10 cellular contexts compared by ENCODE assay signal in the genomic region with DNA sequence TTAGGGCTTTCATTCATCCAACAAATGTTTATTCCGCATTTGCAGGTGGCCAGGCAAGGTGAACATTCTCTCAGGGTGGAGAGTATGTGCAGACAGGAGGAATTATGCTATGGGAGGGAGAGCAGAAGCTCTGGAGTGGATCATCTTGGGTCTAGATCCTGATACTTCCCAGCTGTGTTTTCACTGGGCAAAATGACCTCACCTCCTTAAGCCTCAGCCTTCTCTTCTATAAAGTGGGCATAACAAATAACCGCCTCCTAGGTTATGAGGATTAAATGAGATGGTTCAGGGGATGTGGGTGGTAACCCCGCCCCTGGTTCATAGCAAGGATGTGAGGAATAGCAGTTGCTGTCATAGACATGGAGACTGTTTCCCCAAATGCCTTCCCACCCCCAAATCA. TPM values are rescaled to one million over a fixed set of nuclear protein-coding genes. Genes with fewer than 3 reads are reported as not detected.
DNase-seq lines count a peak whose midpoint lies in the region; ATAC-seq, FAIRE-seq and TF ChIP-seq lines count a peak whose summit lies in the region.
"Had no signal": no experiment of that assay in that cellular context is flagged by ENCODE, and none has a peak within 500 bp of the region (broad histone marks: within the 10 kb centered on the region; RNA-seq: fewer than 3 reads in every experiment).

No MANE protein-coding gene starts in this region.

- CTCF ChIA-PET in HCT116 (lab: Charles Lee): interaction anchor here (0.9 to 4.1 kb wide), 7 partner anchors 9 to 120 kb away, joined by 3 to 26 read pairs (median 4); no protein-coding TSS in a partner anchor

- peaks cover 29% of the 10 kb centered on the region for H3K79me2 ChIP-seq in HCT116 (ENCODE audit: insufficient read depth, low read length)
- no peaks in the 10 kb centered on the region for H3K79me2 ChIP-seq in astrocyte (ENCODE audit: insufficient read depth, low read length)

- H3K27me3 Mint-ChIP-seq in astrocyte (ENCODE audit: low read depth, unreplicated experiment): peaks cover 28% of the 10 kb centered on the region
- H3K27me3 Mint-ChIP-seq in activated T-cell treated with anti-CD3 and anti-CD28 coated beads, Interleukin-2, amount 50 U/mL, for 72 hours (ENCODE audit: low read depth): peaks cover 74% of the 10 kb centered on the region

- TSS peak; percentile 45 for BruUV-seq in HCT116 (replicated peaks; lab: Mats Ljungman, UMichigan)

- H3K27me3 ChIP-seq in HCT116 (ENCODE audit: insufficient read depth, low read length) (no peaks in the 10 kb centered on the region), astrocyte (ENCODE audit: insufficient read depth, low read length) (peaks cover 16% of the 10 kb centered on the region), iPS-18a (ENCODE audit: control insufficient read depth, insufficient read depth, low read length) (peaks cover 25% of the 10 kb centered on the region), rectal smooth muscle tissue (ENCODE audit: control insufficient read depth, insufficient read depth, low read length) (no peaks in the 10 kb centered on the region)

- no peaks in the 10 kb centered on the region for H4K20me1 ChIP-seq in HCT116 (ENCODE audit: insufficient read depth)
- peaks cover 11% of the 10 kb centered on the region for H4K20me1 ChIP-seq in astrocyte (ENCODE audit: insufficient read depth, low read length)

- no peak for TF ChIP-seq CTCF in HCT116 (IDR thresholded peaks at IDR 0.05 in 2 of 3, conservative IDR thresholded peaks at IDR 0.05 in 1 of 3; ENCODE audit: borderline replicate concordance in 1 of 3, insufficient read depth in 1 of 3, low read depth in 2 of 3, low read length in 2 of 3)
- TF ChIP-seq CTCF in astrocyte (IDR thresholded peaks at IDR 0.05; ENCODE audit: insufficient read depth, low read depth, low read length): no peak

- H3K4me2 ChIP-seq in HCT116 (ENCODE audit: low read length) (peak overlapping the region; percentile 98), astrocyte (ENCODE audit: low read length) (peak overlapping the region; percentile 89)

- H3K9ac ChIP-seq in HCT116 (ENCODE audit: low read length) (peak overlapping the region; percentile 80), astrocyte (ENCODE audit: low read length) (no peak overlapping the region), iPS-18a (ENCODE audit: low read length) (no peak overlapping the region), rectal smooth muscle tissue (ENCODE audit: low read length) (no peak overlapping the region)

- no peak overlapping the region for H2AFZ ChIP-seq in HCT116 (ENCODE audit: low read depth, low read length, poor library complexity, severe bottlenecking)
- peak overlapping the region; percentile 83 for H2AFZ ChIP-seq in astrocyte (ENCODE audit: low read depth, low read length)

- no peak for ATAC-seq in HCT116
- no peak for ATAC-seq in activated T-cell treated with anti-CD3 and anti-CD28 coated beads, Interleukin-2, amount 50 U/mL, for 72 hours (replicated peaks in 1 of 2)

- H3K36me3 ChIP-seq in HCT116 (ENCODE audit: control insufficient read depth in 1 of 2, insufficient read depth in 2 of 2, low read length in 2 of 2): no peaks in the 10 kb centered on the region
- no peaks in the 10 kb centered on the region for H3K36me3 ChIP-seq in astrocyte (ENCODE audit: insufficient read depth, low read length)
- no peaks in the 10 kb centered on the region for H3K36me3 ChIP-seq in iPS-18a (ENCODE audit: control insufficient read depth, low read depth, low read length)
- no peaks in the 10 kb centered on the region for H3K36me3 ChIP-seq in rectal smooth muscle tissue (ENCODE audit: control insufficient read depth, insufficient read depth, low read length)

- POLR2A ChIA-PET in HCT116 (lab: Charles Lee): interaction anchor here (0.6 kb wide), 1 partner anchor 36 kb away, joined by 4 read pairs; no protein-coding TSS in a partner anchor

- peak overlapping the region; percentile 66 to 67 for H3K4me3 ChIP-seq in HCT116 (replicated peaks in 1 of 2; ENCODE audit: low read depth in 1 of 2, low read length in 2 of 2)
- peak overlapping the region; percentile 62 for H3K4me3 ChIP-seq in astrocyte (ENCODE audit: insufficient read depth, low read depth, low read length)
- H3K4me3 ChIP-seq in iPS-18a (ENCODE audit: low read length): peak overlapping the region; percentile 74
- H3K4me3 ChIP-seq in rectal smooth muscle tissue (ENCODE audit: low read length): peak overlapping the region; percentile 85

- H3K9me3 ChIP-seq in HCT116 (ENCODE audit: control insufficient read depth in 1 of 2, insufficient read depth in 1 of 2, low read depth in 1 of 2, low read length in 2 of 2): no peaks in the 10 kb centered on the region
- no peaks in the 10 kb centered on the region for H3K9me3 ChIP-seq in astrocyte (ENCODE audit: insufficient read depth, low read depth, low read length)
- no peaks in the 10 kb centered on the region for H3K9me3 ChIP-seq in iPS-18a (ENCODE audit: control insufficient read depth, low read depth, low read length)
- H3K9me3 ChIP-seq: psoas muscle had no signal

- intact Hi-C loops in HCT116 (cut with micrococcal nuclease): loop anchor here (1.0 to 5.0 kb wide), 3 partner anchors 10 to 50 kb away; no protein-coding TSS in a partner anchor

- RAD21 ChIA-PET in HCT116 (lab: Charles Lee; ENCODE audit: low non-redundant PET in 1 of 2, low total read pairs in 2 of 2, uncharacterized antibody in 2 of 2, unreplicated experiment in 2 of 2): interaction anchor here (1.4 to 1.5 kb wide), 2 partner anchors 22 to 120 kb away, joined by 3 to 4 read pairs; no protein-coding TSS in a partner anchor

- H3K9me2 ChIP-seq in HCT116 (ENCODE audit: insufficient read depth): no peaks in the 10 kb centered on the region

- DNase-seq in HCT116 (ENCODE audit: low read depth, low spot score) (no peak), astrocyte (ENCODE audit: low read depth) (no peak), NCI-H1436 (lab: John Stamatoyannopoulos, UW) (no peak)
- no peak for DNase-seq in stimulated activated CD4-positive, alpha-beta T cell treated with anti-CD3 and anti-CD28 coated beads, Interleukin-2, amount 100 ng/mL, for 48 hours
- no peak for DNase-seq in stimulated activated CD4-positive, alpha-beta T cell treated with anti-CD3 and anti-CD28 coated beads, Interleukin-15, amount 100 ng/mL, for 24 hours
- no peak for DNase-seq in activated T-cell treated with anti-CD3 and anti-CD28 coated beads, Interleukin-2, amount 50 U/mL, for 72 hours
- DNase-seq: activated T-cell treated with anti-CD3 and anti-CD28 coated beads, Interleukin-2, amount 50 U/mL, for 1 hour had no signal

- TF ChIP-seq RAD21 in HCT116 (IDR thresholded peaks at IDR 0.05; ENCODE audit: low read depth): no peak

- no peak for TF ChIP-seq POLR2A in HCT116 (IDR thresholded peaks at IDR 0.05; ENCODE audit: borderline replicate concordance, extremely low read depth, insufficient read depth, insufficient read length)

- peaks cover 11% of the 10 kb centered on the region for H3K4me1 Mint-ChIP-seq in astrocyte (ENCODE audit: low read depth, unreplicated experiment)
- H3K4me1 Mint-ChIP-seq in activated T-cell treated with anti-CD3 and anti-CD28 coated beads, Interleukin-2, amount 50 U/mL, for 72 hours (ENCODE audit: low read depth): peaks cover 15% of the 10 kb centered on the region

- H3K27ac Mint-ChIP-seq in astrocyte (ENCODE audit: unreplicated experiment): no peak overlapping the region
- no peak overlapping the region for H3K27ac Mint-ChIP-seq in activated T-cell treated with anti-CD3 and anti-CD28 coated beads, Interleukin-2, amount 50 U/mL, for 72 hours

- H3K27ac ChIP-seq in HCT116 (ENCODE audit: low read depth, low read length) (0 out of 2 replicates have a peak overlapping the region, but pooled peaks have one; percentile 84), astrocyte (ENCODE audit: low read depth, low read length) (no peak overlapping the region), iPS-18a (ENCODE audit: low read length) (no peak overlapping the region), rectal smooth muscle tissue (ENCODE audit: low read depth, low read length) (peak overlapping the region; percentile 95)

- H3K36me3 Mint-ChIP-seq in astrocyte (ENCODE audit: low read depth, unreplicated experiment): peaks cover 5% of the 10 kb centered on the region
- no peaks in the 10 kb centered on the region for H3K36me3 Mint-ChIP-seq in activated T-cell treated with anti-CD3 and anti-CD28 coated beads, Interleukin-2, amount 50 U/mL, for 72 hours (ENCODE audit: insufficient read depth in 2 of 2)

- peaks cover 8% of the 10 kb centered on the region for H3K9me3 Mint-ChIP-seq in astrocyte (ENCODE audit: unreplicated experiment)
- no peaks in the 10 kb centered on the region for H3K9me3 Mint-ChIP-seq in activated T-cell treated with anti-CD3 and anti-CD28 coated beads, Interleukin-2, amount 50 U/mL, for 72 hours

- FAIRE-seq in astrocyte (lab: Jason Lieb, UNC): no peak

- H3K4me1 ChIP-seq in HCT116 (ENCODE audit: control insufficient read depth in 1 of 2, insufficient read depth in 2 of 2, low read length in 2 of 2): peaks cover 8 to 21% of the 10 kb centered on the region in 2 experiments; a peak in 3 of 4 replicates
- peaks cover 10% of the 10 kb centered on the region for H3K4me1 ChIP-seq in astrocyte (ENCODE audit: insufficient read depth, low read length)
- H3K4me1 ChIP-seq in iPS-18a (ENCODE audit: control insufficient read depth, low read depth, low read length): peaks cover 5% of the 10 kb centered on the region
- H3K4me1 ChIP-seq in rectal smooth muscle tissue (ENCODE audit: control insufficient read depth, insufficient read depth, low read length): peaks cover 25% of the 10 kb centered on the region
- H3K4me1 ChIP-seq: psoas muscle had no signal

- peak overlapping the region; percentile 90 for H3K4me3 Mint-ChIP-seq in astrocyte (ENCODE audit: unreplicated experiment)
- H3K4me3 Mint-ChIP-seq in activated T-cell treated with anti-CD3 and anti-CD28 coated beads, Interleukin-2, amount 50 U/mL, for 72 hours: peak overlapping the region in 1 of 2 donors; percentile 68

TF ChIP-seq in HCT116, 20 proteins besides CTCF, POLR2A, EP300 and RAD21:
- TF ChIP-seq EGR1 (IDR thresholded peaks at IDR 0.05; ENCODE audit: low read depth): no peak
- no peak for TF ChIP-seq EZH2 (IDR thresholded peaks at IDR 0.05)
- no peak for TF ChIP-seq SRF (IDR thresholded peaks at IDR 0.05; ENCODE audit: low read depth)
- TF ChIP-seq YY1 (IDR thresholded peaks at IDR 0.05; ENCODE audit: extremely low read depth, insufficient replicate concordance, low read depth, low read length): no peak
- no peak for TF ChIP-seq TCF7L2 (IDR thresholded peaks at IDR 0.05; ENCODE audit: borderline replicate concordance, extremely low read depth, insufficient read depth, insufficient read length)

RNA-seq across cellular contexts. Expression of a gene that starts 1.7 kb away (rescaled TPM):
- total RNA-seq in HCT116 (2021; ENCODE audit: unreplicated experiment): 16.6 TPM
- polyA plus RNA-seq in HCT116 (2012): 20.3 and 22.4 TPM in 2 replicates
- total RNA-seq in astrocyte: 6.9 TPM in 2 replicates
- not detected for total RNA-seq in activated T-cell treated with anti-CD3 and anti-CD28 coated beads, Interleukin-2, amount 50 U/mL, for 72 hours

Comparison
In these comparisons a context has a peak if more than half of its experiments do, and no peak if none do; other contexts are left out.
1. H3K27ac ChIP-seq: peak in HCT116 (single experiment) and rectal smooth muscle tissue (single experiment); none in astrocyte (single experiment) and iPS-18a (single experiment).
2. Peak in every context shown above with its lines, with median percentiles within 50 percentile points of each other: H3K4me3 ChIP-seq.